In the genomic region with DNA sequence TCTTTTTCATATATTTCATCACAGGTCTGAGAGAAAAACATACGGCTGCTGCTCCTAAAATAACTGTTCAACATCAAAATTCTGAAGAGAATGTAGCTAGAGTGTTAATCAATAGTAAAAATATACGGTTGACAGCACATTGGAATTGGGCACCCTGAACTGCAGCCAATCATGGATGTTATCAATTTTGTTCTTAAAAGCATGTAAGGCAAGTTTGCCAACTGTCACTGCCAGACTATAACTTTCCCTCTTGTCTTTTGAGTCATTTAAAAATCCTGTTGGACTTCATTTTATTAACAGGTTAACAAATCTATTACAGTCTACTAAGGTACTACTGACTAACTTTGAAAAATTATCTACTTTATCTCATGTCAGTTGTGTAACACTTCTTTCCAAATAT, we compare ENCODE assay signal across 34 cellular contexts.
"Had no signal": no experiment of that assay in that cellular context is flagged by ENCODE, and none has a peak within 500 bp of the region (broad histone marks: within the 10 kb centered on the region; RNA-seq: fewer than 3 reads in every experiment).

No MANE protein-coding gene starts in this region.

- H3K9me3 ChIP-seq: MG63 had no signal

- H3K36me3 ChIP-seq: MG63 had no signal

- DNase-seq: Karpas-422, Kasumi-1, MG63, MM.1S, MV-4-11, NCI-H1048, NCI-H1092, NCI-H1092 treated with DMSO at 0.1 percent for 48 hours, NCI-H1105, NCI-H1105 treated with DMSO at 0.1 percent for 48 hours, NCI-H1417, NCI-H1417 treated with DMSO at 0.1 percent for 48 hours, NCI-H1436, NCI-H1436 treated with DMSO at 0.1 percent for 48 hours, NCI-H146, NCI-H1694, NCI-H1694 treated with DMSO at 0.1 percent for 48 hours, NCI-H187, NCI-H187 treated with DMSO at 0.1 percent for 48 hours, NCI-H1930, NCI-H2029, NCI-H2029 treated with DMSO at 0.1 percent for 48 hours, NCI-H2081, NCI-H2081 treated with DMSO at 0.1 percent for 48 hours, NCI-H2107, NCI-H2171, NCI-H2171 treated with DMSO at 0.1 percent for 48 hours, NCI-H2227 treated with DMSO at 0.1 percent for 48 hours, NCI-H226, NCI-H345, NCI-H446, NCI-H446 treated with DMSO at 0.1 percent for 48 hours, NCI-H510A had no signal

- H3K27ac ChIP-seq: KMS-11 had no signal

- H3K9ac ChIP-seq: KMS-11 had no signal

- H3K27me3 ChIP-seq: MG63 had no signal

- H3K4me3 ChIP-seq: MG63 had no signal

- H3K4me2 ChIP-seq: KMS-11 had no signal
